In the genomic region with DNA sequence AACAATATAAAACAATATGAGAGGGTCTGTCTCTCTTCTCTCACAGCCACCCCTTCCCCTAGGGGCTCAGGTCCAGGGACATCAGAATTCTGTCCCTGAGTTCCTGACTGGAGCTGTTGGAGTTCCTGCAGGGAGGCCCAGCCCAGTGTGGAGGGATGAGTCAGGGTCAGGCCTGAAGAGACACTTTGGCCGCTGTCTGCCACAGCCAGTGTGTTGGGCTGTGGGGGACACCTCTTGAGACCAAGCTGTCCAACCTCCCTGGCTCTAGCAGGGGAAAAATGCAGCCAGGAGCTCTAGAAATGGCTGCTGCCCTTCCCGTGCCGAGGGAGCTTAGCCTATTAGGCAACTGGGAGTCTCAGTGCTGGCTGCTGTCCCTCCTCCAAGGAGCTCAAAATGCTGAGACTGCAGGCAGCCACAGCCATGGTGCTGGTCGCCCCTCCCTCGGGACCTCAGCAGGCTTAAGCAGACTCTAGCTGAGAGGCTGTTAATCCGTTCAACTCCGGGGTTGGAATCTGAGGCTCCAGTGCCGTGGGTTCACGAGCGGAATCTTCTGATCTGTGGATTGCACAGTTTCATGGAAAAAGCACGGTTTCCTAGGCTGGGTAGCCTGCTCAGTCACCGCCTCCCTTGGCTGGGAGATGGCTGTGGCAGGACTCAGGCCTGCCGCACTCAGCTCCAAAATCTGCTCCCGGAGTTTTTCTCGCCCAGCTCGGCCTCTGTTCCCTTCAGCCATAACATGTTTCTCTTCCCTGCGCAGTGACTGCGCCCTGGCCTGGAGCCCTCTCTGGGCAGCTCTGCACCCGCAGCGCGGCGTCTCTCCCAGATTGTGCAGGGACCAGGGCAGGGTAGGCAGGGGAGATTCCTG, we compare ENCODE assay signal across 8 cellular contexts. TPM values are rescaled to one million over a fixed set of nuclear protein-coding genes. Genes with fewer than 3 reads are reported as not detected.
A peak's percentile ranks its signal among the peaks of the same experiment; 100 is the strongest.
DNase-seq lines count a peak whose midpoint lies in the region; ATAC-seq and TF ChIP-seq lines count a peak whose summit lies in the region.

No MANE protein-coding gene starts in this region.

- no peaks in the 10 kb centered on the region for H3K36me3 ChIP-seq in adipocyte (ENCODE audit: control insufficient read depth, insufficient read depth, low read length, severe bottlenecking)
- peaks cover 2% of the 10 kb centered on the region for H3K36me3 ChIP-seq in skeletal muscle satellite cell (ENCODE audit: insufficient read depth, low read length)

- H3K9me3 ChIP-seq in adipocyte (ENCODE audit: control insufficient read depth, low read length) = no peaks in the 10 kb centered on the region
- no peaks in the 10 kb centered on the region for H3K9me3 ChIP-seq in skeletal muscle satellite cell (replicated peaks; ENCODE audit: low read length)

- CTCF ChIA-PET in GM10248 (lab: Yijun Ruan, JAX) = no interaction called here

- no peaks in the 10 kb centered on the region for H3K27me3 ChIP-seq in adipocyte (replicated peaks; ENCODE audit: control insufficient read depth, insufficient read depth, low read length)
- H3K27me3 ChIP-seq in skeletal muscle satellite cell (ENCODE audit: control insufficient read depth, insufficient read depth, low read length) = no peaks in the 10 kb centered on the region

- peaks cover 6% of the 10 kb centered on the region for H3K4me1 ChIP-seq in adipocyte (ENCODE audit: control insufficient read depth, insufficient read depth, low read length)
- H3K4me1 ChIP-seq in skeletal muscle satellite cell (ENCODE audit: control insufficient read depth, insufficient read depth, low read length) = peaks cover 3% of the 10 kb centered on the region

- DNase-seq in ELF-1 (ENCODE audit: low read depth, low spot score) (peak; percentile 83), adipocyte (ENCODE audit: low read depth) (peak; percentile 41), hippocampal formation (lab: John Stamatoyannopoulos, UW) (peak; percentile 29 to 41), NCI-H524 treated with DMSO at 0.1 percent for 48 hours (lab: John Stamatoyannopoulos, UW) (no peak), GM10248 (ENCODE audit: extremely low spot score) (no peak), COR-L47 (lab: John Stamatoyannopoulos, UW) (no peak)

- no peak for ATAC-seq in GM18498 (IDR thresholded peaks at IDR 0.05; ENCODE audit: unreplicated experiment)

- POLR2A ChIA-PET in GM10248 (lab: Yijun Ruan, JAX) = no interaction called here

- no peak for TF ChIP-seq CTCF in GM10248 (IDR thresholded peaks at IDR 0.05; ENCODE audit: control extremely low read depth, extremely low read depth, low read depth, missing control alignments)

- H3K4me2 ChIP-seq in skeletal muscle satellite cell (ENCODE audit: low read length) = peak overlapping the region; percentile 64

- H3K9ac ChIP-seq in adipocyte (ENCODE audit: low read length) (peak overlapping the region; percentile 62), skeletal muscle satellite cell (ENCODE audit: low read depth, low read length) (peak overlapping the region; percentile 26)

- H3K4me3 ChIP-seq in adipocyte (ENCODE audit: low read length) (peak overlapping the region; percentile 58), skeletal muscle satellite cell (ENCODE audit: low read length) (peak overlapping the region; percentile 15)

RNA-seq across cellular contexts. Expression of a gene that starts 3.8 kb away (rescaled TPM):
- 13.4 and 13.8 TPM in 2 replicates for total RNA-seq in skeletal muscle satellite cell (2012; rRNA removed)

Comparison
In these comparisons a context has a peak if more than half of its experiments do, and no peak if none do; other contexts are left out.
1. DNase-seq: peak in ELF-1 (single experiment), adipocyte (single experiment) and hippocampal formation (2 of 2); none in NCI-H524 treated with DMSO at 0.1 percent for 48 hours (single experiment), GM10248 (single experiment) and COR-L47 (single experiment).